In genomic region chr11:86592047-86592564, GRCh38 we compare ENCODE assay signal across 10 cellular contexts.
DNase-seq lines count a peak whose midpoint lies in the region; ATAC-seq, FAIRE-seq and TF ChIP-seq lines count a peak whose summit lies in the region.
"Had no signal": no experiment of that assay in that cellular context is flagged by ENCODE, and none has a peak within 500 bp of the region (broad histone marks: within the 10 kb centered on the region; RNA-seq: fewer than 3 reads in every experiment).

No MANE protein-coding gene starts in this region.

- H3K79me2 ChIP-seq in ACC112 (ENCODE audit: control insufficient read depth, insufficient read depth, low read length, unreplicated experiment), result peaks cover 18% of the 10 kb centered on the region
- H3K79me2 ChIP-seq in keratinocyte (ENCODE audit: control insufficient read depth, insufficient read depth, low read length), result no peaks in the 10 kb centered on the region

- peak overlapping the region; percentile 50 for H3K4me2 ChIP-seq in keratinocyte (ENCODE audit: control insufficient read depth, extremely low read depth, insufficient read depth, low read depth, low read length)

- no peaks in the 10 kb centered on the region for H3K9me3 Mint-ChIP-seq in glutamatergic neuron (ENCODE audit: unreplicated experiment)

- H3K4me3 ChIP-seq in ACC112 (ENCODE audit: low read depth, low read length) (no peak overlapping the region), WERI-Rb-1 (ENCODE audit: low read depth, low read length) (no peak overlapping the region), keratinocyte (ENCODE audit: control insufficient read depth in 2 of 3, extremely low read depth in 1 of 3, insufficient read depth in 2 of 3, low read depth in 1 of 3, low read length in 3 of 3) (no peak overlapping the region)
- H3K4me3 ChIP-seq: uterus had no signal

- no peak overlapping the region for H3K9ac ChIP-seq in keratinocyte (ENCODE audit: control insufficient read depth, extremely low read depth, insufficient read depth, low read length)

- no peaks in the 10 kb centered on the region for H4K20me1 ChIP-seq in keratinocyte (ENCODE audit: control insufficient read depth, extremely low read depth, insufficient read depth, low read length)

- FAIRE-seq in keratinocyte (lab: Jason Lieb, UNC), result no peak
- FAIRE-seq: colon had no signal

- H2AFZ ChIP-seq in ACC112 (ENCODE audit: low read length, unreplicated experiment) (no peak overlapping the region), keratinocyte (ENCODE audit: control insufficient read depth, low read length) (no peak overlapping the region)

- peaks cover 66% of the 10 kb centered on the region for H3K4me1 ChIP-seq in ACC112 (ENCODE audit: control insufficient read depth, insufficient read depth, low read length, unreplicated experiment)
- H3K4me1 ChIP-seq in keratinocyte (ENCODE audit: control insufficient read depth, extremely low read depth, insufficient read depth, low read length), result peaks cover 39% of the 10 kb centered on the region

- H3K27ac Mint-ChIP-seq in glutamatergic neuron (ENCODE audit: unreplicated experiment), result no peak overlapping the region

- CTCF ChIA-PET in RWPE1 (lab: Yijun Ruan, JAX), result no interaction called here

- H3K36me3 ChIP-seq in ACC112 (ENCODE audit: insufficient read depth, low read length), result no peaks in the 10 kb centered on the region
- H3K36me3 ChIP-seq in WERI-Rb-1, result peaks cover 3% of the 10 kb centered on the region
- no peaks in the 10 kb centered on the region for H3K36me3 ChIP-seq in keratinocyte (ENCODE audit: control insufficient read depth in 2 of 2, extremely low read depth in 1 of 2, insufficient read depth in 2 of 2, low read length in 2 of 2)
- H3K36me3 ChIP-seq: uterus had no signal

- H3K27ac ChIP-seq in ACC112 (ENCODE audit: low read depth, low read length) (peak overlapping the region; percentile 96), WERI-Rb-1 (peak overlapping the region; percentile 21), keratinocyte (ENCODE audit: control insufficient read depth, insufficient read depth, low read length) (peak overlapping the region; percentile 31), RWPE1 (no peak overlapping the region)

- H3K36me3 Mint-ChIP-seq in glutamatergic neuron (ENCODE audit: unreplicated experiment), result no peaks in the 10 kb centered on the region

- dilution Hi-C loops in keratinocyte (cut with MboI; ENCODE audit: extremely low pct_ligation_motif_present, low sequenced_read_pairs), result no loop called here

- POLR2A ChIA-PET in RWPE1 (lab: Yijun Ruan, JAX; ENCODE audit: low non-redundant PET), result no interaction called here

- ATAC-seq in HG03354 (IDR thresholded peaks at IDR 0.05; ENCODE audit: poor library complexity, severe bottlenecking, unreplicated experiment) (no peak), GM18861 (IDR thresholded peaks at IDR 0.05; ENCODE audit: unreplicated experiment) (no peak)

- H3K27me3 ChIP-seq in ACC112 (ENCODE audit: insufficient read depth, low read length), result no peaks in the 10 kb centered on the region
- H3K27me3 ChIP-seq in WERI-Rb-1 (ENCODE audit: insufficient read depth, low read depth, severe bottlenecking), result no peaks in the 10 kb centered on the region
- no peaks in the 10 kb centered on the region for H3K27me3 ChIP-seq in keratinocyte (ENCODE audit: control insufficient read depth, extremely low read depth, insufficient read depth, low read length)
- H3K27me3 ChIP-seq: uterus had no signal

- DNase-seq in HCEC 1CT, result peak; percentile 49
- DNase-seq in WERI-Rb-1, result no peak
- no peak for DNase-seq in keratinocyte (ENCODE audit: low read depth, low spot score)
- DNase-seq in RWPE1 (ENCODE audit: low spot score), result no peak
- no peak for DNase-seq in glutamatergic neuron

- H3K9me1 ChIP-seq in keratinocyte (ENCODE audit: control insufficient read depth, extremely low read depth, insufficient read depth, low read length), result no peaks in the 10 kb centered on the region

- no peaks in the 10 kb centered on the region for H3K27me3 Mint-ChIP-seq in glutamatergic neuron (ENCODE audit: unreplicated experiment)

- TF ChIP-seq CTCF in WERI-Rb-1 (IDR thresholded peaks at IDR 0.05; ENCODE audit: low read depth, low read length) (no peak), keratinocyte (optimal IDR thresholded peaks at IDR 0.05 in 1 of 3, IDR thresholded peaks at IDR 0.05 in 1 of 3, conservative IDR thresholded peaks at IDR 0.05 in 1 of 3; ENCODE audit: extremely low read depth in 1 of 3, insufficient read depth in 2 of 3, low read length in 3 of 3) (no peak), RWPE1 (conservative IDR thresholded peaks at IDR 0.05; ENCODE audit: low read depth) (no peak), glutamatergic neuron (IDR thresholded peaks at IDR 0.05; ENCODE audit: partially characterized antibody, unreplicated experiment) (no peak)

- no peak overlapping the region for H3K4me3 Mint-ChIP-seq in glutamatergic neuron (ENCODE audit: unreplicated experiment)

- H3K9me3 ChIP-seq in WERI-Rb-1 (ENCODE audit: severe bottlenecking) (no peaks in the 10 kb centered on the region), keratinocyte (ENCODE audit: control insufficient read depth, low read depth, low read length) (no peaks in the 10 kb centered on the region)
- H3K9me3 ChIP-seq: uterus had no signal

- no peaks in the 10 kb centered on the region for H3K4me1 Mint-ChIP-seq in glutamatergic neuron (ENCODE audit: low read depth, unreplicated experiment)
